ENCODE assay signal across 22 cellular contexts in genomic region chr3:129463736-129464135, GRCh38. TPM values are rescaled to one million over a fixed set of nuclear protein-coding genes. Genes with fewer than 3 reads are reported as not detected.
"Had no signal": no experiment of that assay in that cellular context is flagged by ENCODE, and none has a peak within 500 bp of the region (broad histone marks: within the 10 kb centered on the region; RNA-seq: fewer than 3 reads in every experiment).

No MANE protein-coding gene starts in this region.

- ATAC-seq: foreskin keratinocyte; left cardiac atrium; mucosa of descending colon; naive thymus-derived CD8-positive, alpha-beta T cell had no signal

- H3K4me3 Mint-ChIP-seq: central memory CD8-positive, alpha-beta T cell; dendritic cell treated with granulocyte-macrophage colony-stimulating factor and Interleukin-4, amounts not matched to agents 40 ng/mL and 50 ng/mL, for 4 days; immature natural killer cell; naive thymus-derived CD8-positive, alpha-beta T cell had no signal

- H3K27ac ChIP-seq: esophagus squamous epithelium, foreskin keratinocyte, neutrophil, sigmoid colon, skin epidermis, testis had no signal

- H3K4me3 ChIP-seq: esophagus squamous epithelium, mucosa of descending colon, right atrium auricular region, sigmoid colon, skin epidermis, testis, tibial nerve had no signal

- H3K27me3 ChIP-seq: esophagus squamous epithelium, foreskin keratinocyte, neutrophil, right atrium auricular region, sigmoid colon, testis, tibial nerve had no signal

- H3K27ac Mint-ChIP-seq: dendritic cell treated with granulocyte-macrophage colony-stimulating factor and Interleukin-4, amounts not matched to agents 40 ng/mL and 50 ng/mL, for 4 days; immature natural killer cell had no signal

- H3K4me1 Mint-ChIP-seq: central memory CD8-positive, alpha-beta T cell; immature natural killer cell had no signal

- DNase-seq: esophagus squamous epithelium; foreskin keratinocyte; immature natural killer cell; kidney; left cardiac atrium; mammary epithelial cell; mucosa of descending colon; naive thymus-derived CD8-positive, alpha-beta T cell; posterior cingulate gyrus; sigmoid colon; stimulated activated CD4-positive, alpha-beta T cell treated with anti-CD3 and anti-CD28 coated beads, Interleukin-2, amount 100 ng/mL, for 24 hours; stimulated activated CD4-positive, alpha-beta T cell treated with anti-CD3 and anti-CD28 coated beads, Interleukin-4, amount 100 ng/mL, for 4 hours; stimulated activated naive CD4-positive, alpha-beta T cell treated with Interleukin-2 at 50 U/mL for 16 hours; testis had no signal

- H3K4me1 ChIP-seq: foreskin keratinocyte, sigmoid colon, testis had no signal

- H3K9me3 ChIP-seq: esophagus squamous epithelium, mucosa of descending colon, neutrophil, right atrium auricular region, sigmoid colon, testis, tibial nerve had no signal

- H3K9me3 Mint-ChIP-seq: central memory CD8-positive, alpha-beta T cell; dendritic cell treated with granulocyte-macrophage colony-stimulating factor and Interleukin-4, amounts not matched to agents 40 ng/mL and 50 ng/mL, for 4 days; immature natural killer cell; naive thymus-derived CD8-positive, alpha-beta T cell had no signal

- H3K36me3 ChIP-seq: right atrium auricular region had no signal

RNA-seq across cellular contexts. Expression of gene EFCAB12, which starts 35.3 kb away (rescaled TPM):
- total RNA-seq: epithelial cell of proximal tubule, lower leg skin had no signal
